12 cellular contexts compared by ENCODE assay signal in genomic region chr1:181111559-181111958, GRCh38. TPM values are rescaled to one million over a fixed set of nuclear protein-coding genes. Genes with fewer than 3 reads are reported as not detected.
A peak's percentile ranks its signal among the peaks of the same experiment; 100 is the strongest.
DNase-seq lines count a peak whose midpoint lies in the region; ATAC-seq, FAIRE-seq and TF ChIP-seq lines count a peak whose summit lies in the region.
"Had no signal": no experiment of that assay in that cellular context is flagged by ENCODE, and none has a peak within 500 bp of the region (broad histone marks: within the 10 kb centered on the region; RNA-seq: fewer than 3 reads in every experiment).

No MANE protein-coding gene starts in this region.

- DNase-seq in RWPE2 (ENCODE audit: low spot score) (no peak), fibroblast of lung (ENCODE audit: low read depth in 2 of 2) (peak; percentile 51 to 62), renal cortical epithelial cell (ENCODE audit: low read depth) (peak; percentile 53), UCSD-AML1 (lab: John Stamatoyannopoulos, UW; ENCODE audit: unreplicated experiment) (no peak), NAMALWA (ENCODE audit: low spot score) (no peak), GM19239 (ENCODE audit: insufficient read length, low spot score) (no peak), lower leg skin (ENCODE audit: low spot score in 2 of 2) (no peak)
- DNase-seq: activated naive CD4-positive, alpha-beta T cell; endodermal cell; NCI-H2081 treated with DMSO at 0.1 percent for 48 hours had no signal

- intact Hi-C loops in lower leg skin (cut with DNase I; ENCODE audit: low total_unique reads), result no loop called here

- no peak overlapping the region for H3K9ac ChIP-seq in BLaER1 treated with 17β-estradiol and CSF1 and Interleukin-3, amounts not matched to agents 10 nM and 100 nM
- H3K9ac ChIP-seq in fibroblast of lung (ENCODE audit: insufficient read depth, low read length), result no peak overlapping the region

- no peaks in the 10 kb centered on the region for H3K36me3 ChIP-seq in BLaER1 treated with 17β-estradiol and CSF1 and Interleukin-3, amounts not matched to agents 10 nM and 100 nM
- H3K36me3 ChIP-seq in RWPE2 (ENCODE audit: low read depth) (no peaks in the 10 kb centered on the region), fibroblast of lung (ENCODE audit: control insufficient read depth, insufficient read depth, low read length) (no peaks in the 10 kb centered on the region)

- WGBS in lower leg skin, 2 donors, result 80 to 91% methylated on average over 3 of the region's 3 CpGs

- no peak for FAIRE-seq in GM19239 (lab: Jason Lieb, UNC)

- H3K79me2 ChIP-seq in fibroblast of lung (ENCODE audit: control insufficient read depth, insufficient read depth, low read length), result no peaks in the 10 kb centered on the region

- no peak for ATAC-seq in RWPE2 (ENCODE audit: low read depth)

- no peaks in the 10 kb centered on the region for H4K20me1 ChIP-seq in BLaER1 treated with 17β-estradiol and CSF1 and Interleukin-3, amounts not matched to agents 10 nM and 100 nM
- no peaks in the 10 kb centered on the region for H4K20me1 ChIP-seq in fibroblast of lung (ENCODE audit: control insufficient read depth, extremely low read depth, insufficient read depth, low read length)

- H3K27me3 ChIP-seq in BLaER1 treated with 17β-estradiol and CSF1 and Interleukin-3, amounts not matched to agents 10 nM and 100 nM, result no peaks in the 10 kb centered on the region
- H3K27me3 ChIP-seq in RWPE2 (ENCODE audit: insufficient read depth, poor library complexity, severe bottlenecking) (no peaks in the 10 kb centered on the region), fibroblast of lung (ENCODE audit: control insufficient read depth, insufficient read depth, low read length) (no peaks in the 10 kb centered on the region)

- H3K4me3 ChIP-seq in BLaER1 treated with 17β-estradiol and CSF1 and Interleukin-3, amounts not matched to agents 10 nM and 100 nM, result no peak overlapping the region
- no peak overlapping the region for H3K4me3 ChIP-seq in RWPE2 (ENCODE audit: severe bottlenecking)
- no peak overlapping the region for H3K4me3 ChIP-seq in fibroblast of lung (replicated peaks in 1 of 4; ENCODE audit: control extremely low read depth in 1 of 4, insufficient read depth in 1 of 4, low read depth in 3 of 4, low read length in 4 of 4)
- no peak overlapping the region for H3K4me3 ChIP-seq in lower leg skin (ENCODE audit: low read depth, poor library complexity, severe bottlenecking)

- peaks cover 46 to 81% (median 51%) of the 10 kb centered on the region in 10 experiments for H3K4me1 ChIP-seq in BLaER1 treated with 17β-estradiol and CSF1 and Interleukin-3, amounts not matched to agents 10 nM and 100 nM
- peaks cover 38% of the 10 kb centered on the region for H3K4me1 ChIP-seq in RWPE2 (ENCODE audit: insufficient read depth, poor library complexity, severe bottlenecking)
- H3K4me1 ChIP-seq in fibroblast of lung (ENCODE audit: control insufficient read depth, extremely low read depth, insufficient read depth, low read length), result peaks cover 35% of the 10 kb centered on the region

- no peak for TF ChIP-seq POLR2A in lower leg skin (IDR thresholded peaks at IDR 0.05)

- no peak for TF ChIP-seq CTCF in RWPE2 (IDR thresholded peaks at IDR 0.05; ENCODE audit: poor library complexity, severe bottlenecking)
- no peak for TF ChIP-seq CTCF in fibroblast of lung (conservative IDR thresholded peaks at IDR 0.05 in 1 of 2, IDR thresholded peaks at IDR 0.05 in 1 of 2; ENCODE audit: low read depth in 1 of 2, low read length in 2 of 2)
- no peak for TF ChIP-seq CTCF in lower leg skin (IDR thresholded peaks at IDR 0.05)

- H3K4me2 ChIP-seq in BLaER1 treated with 17β-estradiol and CSF1 and Interleukin-3, amounts not matched to agents 10 nM and 100 nM, result peak overlapping the region in 9 of 11 experiments; percentile 70 to 90 (median 81); a peak in 11 of 22 replicates
- peak overlapping the region; percentile 40 for H3K4me2 ChIP-seq in fibroblast of lung (ENCODE audit: extremely low read depth, insufficient read depth, low read length)

- H3K27ac ChIP-seq in BLaER1 treated with 17β-estradiol and CSF1 and Interleukin-3, amounts not matched to agents 10 nM and 100 nM, result peak overlapping the region in 2 of 11 experiments; percentile 52 to 66; a peak in 3 of 22 replicates
- H3K27ac ChIP-seq in RWPE2 (ENCODE audit: poor library complexity, severe bottlenecking) (peak overlapping the region; percentile 91), fibroblast of lung (ENCODE audit: insufficient read depth, low read length) (peak overlapping the region; percentile 81)
- H3K27ac ChIP-seq: VCaP had no signal

- H2AFZ ChIP-seq in fibroblast of lung (ENCODE audit: low read length), result no peak overlapping the region

- no peaks in the 10 kb centered on the region for H3K9me3 ChIP-seq in BLaER1 treated with 17β-estradiol and CSF1 and Interleukin-3, amounts not matched to agents 10 nM and 100 nM (replicated peaks in 1 of 11)
- H3K9me3 ChIP-seq in RWPE2 (ENCODE audit: severe bottlenecking) (no peaks in the 10 kb centered on the region), fibroblast of lung (ENCODE audit: control insufficient read depth, insufficient read depth, low read depth, low read length) (no peaks in the 10 kb centered on the region)

RNA-seq across cellular contexts. Expression of gene IER5, which starts 23.1 kb away (rescaled TPM):
- 31.1 and 42.8 TPM in 2 replicates for total RNA-seq in fibroblast of lung
- polyA plus RNA-seq in fibroblast of lung, result 19.1 and 24.2 TPM in 2 replicates
- polyA plus RNA-seq in fibroblast of lung (2012), result 26.0 and 33.9 TPM in 2 replicates
- polyA minus RNA-seq in fibroblast of lung (ENCODE audit: low replicate concordance), result 8.7 and 13.4 TPM in 2 replicates
- total RNA-seq in renal cortical epithelial cell, result 16.8 and 19.6 TPM in 2 replicates
- total RNA-seq in lower leg skin, result 10 to 100 TPM; 36.7 to 53.4 (median 48.3) TPM

Comparison
In these comparisons a context has a peak if more than half of its experiments do, and no peak if none do; other contexts are left out.
1. DNase-seq: peak in fibroblast of lung (2 of 2) and renal cortical epithelial cell (single experiment); none in RWPE2 (single experiment), UCSD-AML1 (single experiment), NAMALWA (single experiment), GM19239 (single experiment) and lower leg skin (0 of 2).